8 cellular contexts compared by ENCODE assay signal in the genomic region with DNA sequence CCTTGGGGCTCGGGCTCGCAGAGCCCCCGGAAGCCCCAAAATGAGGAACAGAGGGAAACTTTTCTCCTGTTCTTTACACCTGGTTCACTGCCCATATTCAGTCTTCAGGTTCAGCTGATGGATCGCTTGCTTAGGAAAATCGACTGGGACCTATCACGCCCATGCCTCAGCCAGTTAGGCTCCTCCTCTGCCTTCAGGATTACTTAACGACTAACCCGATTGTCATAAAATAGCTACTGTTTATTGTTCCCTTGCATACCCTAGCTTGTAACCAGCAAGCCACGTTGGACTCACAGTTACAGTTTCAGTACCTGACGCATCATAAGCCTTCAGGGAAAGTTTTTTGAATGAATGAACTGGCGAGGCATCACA. TPM values are rescaled to one million over a fixed set of nuclear protein-coding genes. Genes with fewer than 3 reads are reported as not detected.
DNase-seq lines count a peak whose midpoint lies in the region; ATAC-seq and TF ChIP-seq lines count a peak whose summit lies in the region.

No MANE protein-coding gene starts in this region.

- peak; percentile 38 for DNase-seq in LoVo (ENCODE audit: low spot score)
- DNase-seq in coronary artery (ENCODE audit: low spot score): no peak
- no peak for DNase-seq in natural killer cell treated with Interleukin-12 subunit alpha and Interleukin-12 subunit beta and Interleukin-15 and Interleukin-18, amount 100 ng/mL, for 72 hours (ENCODE audit: low spot score)
- no peak for DNase-seq in activated effector memory CD4-positive, alpha-beta T cell treated with anti-CD3 and anti-CD28 coated beads, Interleukin-2, amount 50 U/mL, for 16 hours
- no peak for DNase-seq in GM10248 (ENCODE audit: extremely low spot score)
- no peak for DNase-seq in DMS153 treated with DMSO at 0.1 percent for 48 hours (lab: John Stamatoyannopoulos, UW; ENCODE audit: unreplicated experiment)

- H3K27ac ChIP-seq in coronary artery: peak overlapping the region; percentile 96

- no peak for TF ChIP-seq CTCF in coronary artery (IDR thresholded peaks at IDR 0.05)
- TF ChIP-seq CTCF in GM10248 (IDR thresholded peaks at IDR 0.05; ENCODE audit: control extremely low read depth, extremely low read depth, low read depth, missing control alignments): no peak

- POLR2A ChIA-PET in GM10248 (lab: Yijun Ruan, JAX): no interaction called here

- peak; percentile 0 to 3 for ATAC-seq in natural killer cell treated with Interleukin-12 subunit alpha and Interleukin-12 subunit beta and Interleukin-15 and Interleukin-18, amount 100 ng/mL, for 72 hours
- ATAC-seq in GM21723 (IDR thresholded peaks at IDR 0.05; ENCODE audit: unreplicated experiment): no peak

- peaks cover 30% of the 10 kb centered on the region for H3K36me3 ChIP-seq in ES-I3 (ENCODE audit: insufficient read depth, low read length)

- no peaks in the 10 kb centered on the region for H3K9me3 Mint-ChIP-seq in natural killer cell treated with Interleukin-12 subunit alpha and Interleukin-12 subunit beta and Interleukin-15 and Interleukin-18, amount 100 ng/mL, for 72 hours

- peak overlapping the region; percentile 95 to 98 for H3K27ac Mint-ChIP-seq in natural killer cell treated with Interleukin-12 subunit alpha and Interleukin-12 subunit beta and Interleukin-15 and Interleukin-18, amount 100 ng/mL, for 72 hours

- CTCF ChIA-PET in GM10248 (lab: Yijun Ruan, JAX): interaction anchor here (1.1 to 2.3 kb wide), 3 partner anchors 24 to 519 kb away, joined by 3 to 14 read pairs (median 5); no protein-coding TSS in a partner anchor

- H3K9me3 ChIP-seq in ES-I3 (ENCODE audit: control insufficient read depth, insufficient read depth, low read length): no peaks in the 10 kb centered on the region

- H3K9ac ChIP-seq in ES-I3 (ENCODE audit: low read depth, low read length): peak overlapping the region; percentile 100

- peak overlapping the region; percentile 84 for H3K4me3 Mint-ChIP-seq in natural killer cell treated with Interleukin-12 subunit alpha and Interleukin-12 subunit beta and Interleukin-15 and Interleukin-18, amount 100 ng/mL, for 72 hours

- no peaks in the 10 kb centered on the region for H3K27me3 Mint-ChIP-seq in natural killer cell treated with Interleukin-12 subunit alpha and Interleukin-12 subunit beta and Interleukin-15 and Interleukin-18, amount 100 ng/mL, for 72 hours

- peaks cover 10% of the 10 kb centered on the region for H3K4me1 ChIP-seq in ES-I3 (ENCODE audit: insufficient read depth, low read length)

- H3K4me1 Mint-ChIP-seq in natural killer cell treated with Interleukin-12 subunit alpha and Interleukin-12 subunit beta and Interleukin-15 and Interleukin-18, amount 100 ng/mL, for 72 hours (ENCODE audit: low read depth in 2 of 2): peaks cover 21% of the 10 kb centered on the region in 2 donors

- peaks cover 24% of the 10 kb centered on the region for H3K36me3 Mint-ChIP-seq in natural killer cell treated with Interleukin-12 subunit alpha and Interleukin-12 subunit beta and Interleukin-15 and Interleukin-18, amount 100 ng/mL, for 72 hours

- peak overlapping the region; percentile 93 for H3K4me3 ChIP-seq in coronary artery

RNA-seq across cellular contexts. Expression of a gene that starts 0.7 kb away (rescaled TPM):
- 100 to 1,000 TPM; 147 to 226 TPM for total RNA-seq in natural killer cell treated with Interleukin-12 subunit alpha and Interleukin-12 subunit beta and Interleukin-15 and Interleukin-18, amount 100 ng/mL, for 72 hours

RNA-seq across cellular contexts. Expression of a gene that starts 33.9 kb away (rescaled TPM):
- under 1 TPM; 0.31 to 0.33 TPM for total RNA-seq in natural killer cell treated with Interleukin-12 subunit alpha and Interleukin-12 subunit beta and Interleukin-15 and Interleukin-18, amount 100 ng/mL, for 72 hours

RNA-seq across cellular contexts. Expression of a gene that starts 46.7 kb away (rescaled TPM):
- 100 to 1,000 TPM in 1 of 2 donors, 10 to 100 TPM in 1; 98.2 to 209 TPM for total RNA-seq in natural killer cell treated with Interleukin-12 subunit alpha and Interleukin-12 subunit beta and Interleukin-15 and Interleukin-18, amount 100 ng/mL, for 72 hours
